Comparison of ENCODE assay signal across 1 cellular context in the genomic region with DNA sequence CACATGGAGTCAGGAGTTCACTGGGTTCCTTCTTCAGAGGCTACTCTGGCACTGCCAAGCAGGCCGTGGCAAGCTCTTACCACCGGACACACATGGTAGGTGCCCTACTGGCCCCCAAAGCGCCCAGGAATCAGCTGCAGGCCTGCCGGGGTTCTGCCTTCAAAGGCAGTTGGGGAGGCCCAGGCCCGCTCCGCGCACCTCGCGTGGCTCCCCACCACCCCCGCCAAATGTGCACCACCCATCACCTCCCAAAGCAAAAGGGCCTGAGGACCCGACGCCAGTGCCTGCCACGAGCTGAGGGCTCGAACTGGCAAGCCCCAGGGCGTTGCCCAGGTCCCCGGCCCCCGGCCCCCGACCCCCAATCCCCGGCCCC.
TF ChIP-seq lines count a peak whose summit lies in the region.

No MANE protein-coding gene starts in this region.

TF ChIP-seq in HepG2, 621 proteins besides CTCF, POLR2A, EP300 and RAD21 (continued from another document):
- no peak for TF ChIP-seq ZNF12 (CRISPR knock-in tag; IDR thresholded peaks at IDR 0.05)
- no peak for TF ChIP-seq ZKSCAN8 (CRISPR knock-in tag; IDR thresholded peaks at IDR 0.05; ENCODE audit: borderline replicate concordance)
- no peak for TF ChIP-seq EEA1 (CRISPR knock-in tag; IDR thresholded peaks at IDR 0.05; ENCODE audit: borderline replicate concordance)
- no peak for TF ChIP-seq BRD4 (CRISPR knock-in tag; IDR thresholded peaks at IDR 0.05)
- TF ChIP-seq PATZ1 (CRISPR knock-in tag; IDR thresholded peaks at IDR 0.05), result 0 out of 2 replicates have a peak, but pooled peaks have one; percentile 6
- no peak for TF ChIP-seq ZNF180 (CRISPR knock-in tag; IDR thresholded peaks at IDR 0.05; ENCODE audit: borderline replicate concordance, low read depth)
- TF ChIP-seq ZXDC (CRISPR knock-in tag; IDR thresholded peaks at IDR 0.05), result no peak
- TF ChIP-seq ZNF574 (CRISPR knock-in tag; IDR thresholded peaks at IDR 0.05), result no peak
- no peak for TF ChIP-seq ZNF468 (CRISPR knock-in tag; IDR thresholded peaks at IDR 0.05)
- TF ChIP-seq, protein P1, sequence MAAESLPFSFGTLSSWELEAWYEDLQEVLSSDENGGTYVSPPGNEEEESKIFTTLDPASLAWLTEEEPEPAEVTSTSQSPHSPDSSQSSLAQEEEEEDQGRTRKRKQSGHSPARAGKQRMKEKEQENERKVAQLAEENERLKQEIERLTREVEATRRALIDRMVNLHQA (CRISPR knock-in tag; IDR thresholded peaks at IDR 0.05), result no peak
- 0 out of 2 replicates have a peak, but pooled peaks have one; percentile 49 for TF ChIP-seq HNRNPL (IDR thresholded peaks at IDR 0.05; ENCODE audit: low read depth, low read length)
- TF ChIP-seq, protein P2, sequence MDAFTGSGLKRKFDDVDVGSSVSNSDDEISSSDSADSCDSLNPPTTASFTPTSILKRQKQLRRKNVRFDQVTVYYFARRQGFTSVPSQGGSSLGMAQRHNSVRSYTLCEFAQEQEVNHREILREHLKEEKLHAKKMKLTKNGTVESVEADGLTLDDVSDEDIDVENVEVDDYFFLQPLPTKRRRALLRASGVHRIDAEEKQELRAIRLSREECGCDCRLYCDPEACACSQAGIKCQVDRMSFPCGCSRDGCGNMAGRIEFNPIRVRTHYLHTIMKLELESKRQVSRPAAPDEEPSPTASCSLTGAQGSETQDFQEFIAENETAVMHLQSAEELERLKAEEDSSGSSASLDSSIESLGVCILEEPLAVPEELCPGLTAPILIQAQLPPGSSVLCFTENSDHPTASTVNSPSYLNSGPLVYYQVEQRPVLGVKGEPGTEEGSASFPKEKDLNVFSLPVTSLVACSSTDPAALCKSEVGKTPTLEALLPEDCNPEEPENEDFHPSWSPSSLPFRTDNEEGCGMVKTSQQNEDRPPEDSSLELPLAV (CRISPR knock-in tag; conservative IDR thresholded peaks at IDR 0.05; ENCODE audit: low read depth), result no peak
- no peak for TF ChIP-seq IRX3 (CRISPR knock-in tag; IDR thresholded peaks at IDR 0.05; ENCODE audit: borderline replicate concordance, low read depth)
- no peak for TF ChIP-seq HOXD1 (CRISPR knock-in tag; IDR thresholded peaks at IDR 0.05)
- no peak for TF ChIP-seq ZNF891 (CRISPR knock-in tag; IDR thresholded peaks at IDR 0.05)
- TF ChIP-seq ZNF331 (CRISPR knock-in tag; IDR thresholded peaks at IDR 0.05), result no peak
- no peak for TF ChIP-seq ZNF232 (CRISPR knock-in tag; IDR thresholded peaks at IDR 0.05; ENCODE audit: borderline replicate concordance)
- no peak for TF ChIP-seq TCF7L2 (IDR thresholded peaks at IDR 0.05; ENCODE audit: low read depth, low read length)
- no peak for TF ChIP-seq ZNF782 (CRISPR knock-in tag; IDR thresholded peaks at IDR 0.05; ENCODE audit: borderline replicate concordance)
- TF ChIP-seq NFE2L1 (CRISPR knock-in tag; IDR thresholded peaks at IDR 0.05; ENCODE audit: borderline replicate concordance), result no peak
